ENCODE assay signal across 17 cellular contexts in the genomic region with DNA sequence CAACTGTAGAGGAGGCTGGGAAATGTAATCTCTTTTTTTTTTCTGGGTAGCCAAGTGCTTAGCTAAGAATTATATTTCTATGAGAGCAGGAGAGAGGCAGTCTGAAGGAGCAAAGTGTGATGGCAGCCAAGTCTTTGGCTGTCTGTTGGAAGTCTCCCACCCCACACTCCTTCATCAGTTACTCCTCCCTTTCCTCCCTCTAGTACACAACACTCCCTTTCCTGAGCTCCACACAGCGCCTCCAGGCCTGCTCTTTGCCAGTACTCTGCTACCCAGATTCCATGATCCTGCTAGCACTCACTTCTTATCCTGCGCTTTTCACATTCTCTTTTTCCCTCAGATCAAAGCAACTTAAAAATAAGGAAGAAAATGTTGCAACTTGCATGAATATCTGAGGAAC. TPM values are rescaled to one million over a fixed set of nuclear protein-coding genes. Genes with fewer than 3 reads are reported as not detected.
DNase-seq lines count a peak whose midpoint lies in the region; ATAC-seq and TF ChIP-seq lines count a peak whose summit lies in the region.
"Had no signal": no experiment of that assay in that cellular context is flagged by ENCODE, and none has a peak within 500 bp of the region (broad histone marks: within the 10 kb centered on the region; RNA-seq: fewer than 3 reads in every experiment).

No MANE protein-coding gene starts in this region.

- CTCF ChIA-PET in activated naive CD4-positive, alpha-beta T cell treated with anti-CD3 and anti-CD28 coated beads, Interleukin-2, amount 10 ng/mL, durations not matched to agents 7 days and 5 days (lab: Charles Lee) = no interaction called here

- peaks cover 53% of the 10 kb centered on the region for H3K4me1 Mint-ChIP-seq in activated naive CD4-positive, alpha-beta T cell treated with anti-CD3 and anti-CD28 coated beads, Interleukin-2, amount 50 U/mL, for 24 hours
- peaks cover 37% of the 10 kb centered on the region for H3K4me1 Mint-ChIP-seq in activated naive CD4-positive, alpha-beta T cell treated with anti-CD3 and anti-CD28 coated beads, Interleukin-2, amount 10 ng/mL, durations not matched to agents 7 days and 5 days

- 60% methylated on average over 2 of the region's 2 CpGs for WGBS in right cardiac atrium

- H3K27ac Mint-ChIP-seq in activated naive CD4-positive, alpha-beta T cell treated with anti-CD3 and anti-CD28 coated beads, Interleukin-2, amount 50 U/mL, for 24 hours = peak overlapping the region; percentile 56
- no peak overlapping the region for H3K27ac Mint-ChIP-seq in activated naive CD4-positive, alpha-beta T cell treated with anti-CD3 and anti-CD28 coated beads, Interleukin-2, amount 10 ng/mL, durations not matched to agents 7 days and 5 days
- H3K27ac Mint-ChIP-seq: CD14-positive monocyte, GM23338 had no signal

- ATAC-seq in right cardiac atrium = peak; percentile 68 to 78
- ATAC-seq in Right ventricle myocardium superior (ENCODE audit: poor library complexity) = no peak
- ATAC-seq in HG03159 (IDR thresholded peaks at IDR 0.05; ENCODE audit: unreplicated experiment) = no peak

- no peaks in the 10 kb centered on the region for H3K36me3 ChIP-seq in subcutaneous abdominal adipose tissue (ENCODE audit: control insufficient read depth in 5 of 5, insufficient read depth in 5 of 5, low read length in 5 of 5)
- H3K36me3 ChIP-seq: BLaER1 had no signal

- H3K9me3 ChIP-seq in right cardiac atrium (ENCODE audit: control insufficient read depth, low read length) = no peaks in the 10 kb centered on the region
- H3K9me3 ChIP-seq in subcutaneous abdominal adipose tissue (ENCODE audit: control insufficient read depth in 5 of 5, low read length in 5 of 5) = no peaks in the 10 kb centered on the region
- H3K9me3 ChIP-seq: BLaER1 had no signal

- TF ChIP-seq CTCF in fibroblast of pulmonary artery (IDR thresholded peaks at IDR 0.05; ENCODE audit: low read length, missing control alignments) (no peak), GM10266 (IDR thresholded peaks at IDR 0.05; ENCODE audit: control insufficient read depth, insufficient read depth, low read depth, missing control alignments) (no peak)

- H3K27me3 ChIP-seq in right cardiac atrium (ENCODE audit: control insufficient read depth, insufficient read depth) (no peaks in the 10 kb centered on the region), subcutaneous abdominal adipose tissue (ENCODE audit: control insufficient read depth in 5 of 5, insufficient read depth in 4 of 5, low read length in 5 of 5) (no peaks in the 10 kb centered on the region)
- H3K27me3 ChIP-seq: BLaER1 had no signal

- H3K27me3 Mint-ChIP-seq in activated naive CD4-positive, alpha-beta T cell treated with anti-CD3 and anti-CD28 coated beads, Interleukin-2, amount 50 U/mL, for 24 hours = no peaks in the 10 kb centered on the region
- H3K27me3 Mint-ChIP-seq in activated naive CD4-positive, alpha-beta T cell treated with anti-CD3 and anti-CD28 coated beads, Interleukin-2, amount 10 ng/mL, durations not matched to agents 7 days and 5 days = peaks cover 4% of the 10 kb centered on the region
- H3K27me3 Mint-ChIP-seq: CD4-positive, alpha-beta memory T cell had no signal

- no peaks in the 10 kb centered on the region for H3K36me3 Mint-ChIP-seq in activated naive CD4-positive, alpha-beta T cell treated with anti-CD3 and anti-CD28 coated beads, Interleukin-2, amount 50 U/mL, for 24 hours
- H3K36me3 Mint-ChIP-seq in activated naive CD4-positive, alpha-beta T cell treated with anti-CD3 and anti-CD28 coated beads, Interleukin-2, amount 10 ng/mL, durations not matched to agents 7 days and 5 days = peaks cover 5% of the 10 kb centered on the region
- H3K36me3 Mint-ChIP-seq: CD14-positive monocyte; CD4-positive, alpha-beta memory T cell had no signal

- no peak overlapping the region for H3K4me3 ChIP-seq in right cardiac atrium (ENCODE audit: low read length)
- no peak overlapping the region for H3K4me3 ChIP-seq in fibroblast of pulmonary artery (replicated peaks; ENCODE audit: low read depth, low read length)
- no peak overlapping the region for H3K4me3 ChIP-seq in subcutaneous abdominal adipose tissue (ENCODE audit: low read depth in 1 of 5, low read length in 5 of 5)
- H3K4me3 ChIP-seq: BLaER1, GM23338 had no signal

- H3K9ac ChIP-seq in subcutaneous abdominal adipose tissue (ENCODE audit: low read length in 5 of 5) = no peak overlapping the region
- H3K9ac ChIP-seq: BLaER1 had no signal

- H3K27ac ChIP-seq in right cardiac atrium (ENCODE audit: low read length) (peak overlapping the region; percentile 43), subcutaneous abdominal adipose tissue (ENCODE audit: low read depth, low read length) (peak overlapping the region; percentile 8)

- intact Hi-C loops in right cardiac atrium (cut with DNase I) (no loop called here), Right ventricle myocardium superior (cut with DNase I) (no loop called here)

- H3K9me3 Mint-ChIP-seq in activated naive CD4-positive, alpha-beta T cell treated with anti-CD3 and anti-CD28 coated beads, Interleukin-2, amount 50 U/mL, for 24 hours = peaks cover 6% of the 10 kb centered on the region
- peaks cover 8% of the 10 kb centered on the region for H3K9me3 Mint-ChIP-seq in activated naive CD4-positive, alpha-beta T cell treated with anti-CD3 and anti-CD28 coated beads, Interleukin-2, amount 10 ng/mL, durations not matched to agents 7 days and 5 days

- peaks cover 14% of the 10 kb centered on the region for H3K4me1 ChIP-seq in right cardiac atrium (ENCODE audit: control insufficient read depth, insufficient read depth, low read length)
- H3K4me1 ChIP-seq in subcutaneous abdominal adipose tissue (ENCODE audit: control insufficient read depth in 5 of 5, insufficient read depth in 5 of 5, low read length in 5 of 5) = peaks cover 3 to 53% (median 11%) of the 10 kb centered on the region in 5 donors

- DNase-seq in activated naive CD4-positive, alpha-beta T cell treated with anti-CD3 and anti-CD28 coated beads, Interleukin-2, amount 10 ng/mL, durations not matched to agents 7 days and 5 days = no peak
- DNase-seq in right cardiac atrium (no peak), Right ventricle myocardium superior (no peak), fibroblast of pulmonary artery (ENCODE audit: low read depth) (peak; percentile 46), GM10266 (ENCODE audit: extremely low spot score) (no peak)
- DNase-seq: 8988T; CD4-positive, alpha-beta memory T cell; DMS153; DMS79; GDM1; HCEC 1CT had no signal

- no peak overlapping the region for H3K4me3 Mint-ChIP-seq in activated naive CD4-positive, alpha-beta T cell treated with anti-CD3 and anti-CD28 coated beads, Interleukin-2, amount 50 U/mL, for 24 hours
- no peak overlapping the region for H3K4me3 Mint-ChIP-seq in activated naive CD4-positive, alpha-beta T cell treated with anti-CD3 and anti-CD28 coated beads, Interleukin-2, amount 10 ng/mL, durations not matched to agents 7 days and 5 days
- H3K4me3 Mint-ChIP-seq: CD14-positive monocyte; CD4-positive, alpha-beta memory T cell; GM23338 had no signal

RNA-seq across cellular contexts. Expression of a gene that starts 37.4 kb away (rescaled TPM):
- total RNA-seq in right cardiac atrium = 10 to 100 TPM; 23.6 to 29.0 (median 27.2) TPM
- 12.1 TPM for polyA plus RNA-seq in right cardiac atrium
- 18.7 TPM for total RNA-seq in Right ventricle myocardium superior

Comparison
In these comparisons a context has a peak if more than half of its experiments do, and no peak if none do; other contexts are left out.
1. ATAC-seq: peak in right cardiac atrium (2 of 2); none in Right ventricle myocardium superior (single experiment) and HG03159 (single experiment).